In genomic region chr16:24729967-24730815, GRCh38 we compare ENCODE assay signal across 7 cellular contexts. TPM values are rescaled to one million over a fixed set of nuclear protein-coding genes. Genes with fewer than 3 reads are reported as not detected.
A peak's percentile ranks its signal among the peaks of the same experiment; 100 is the strongest.
DNase-seq lines count a peak whose midpoint lies in the region; ATAC-seq and TF ChIP-seq lines count a peak whose summit lies in the region.

No MANE protein-coding gene starts in this region.

- peak overlapping the region; percentile 96 for H3K4me3 ChIP-seq in GM12865 (ENCODE audit: low read depth, low read length)
- peak overlapping the region; percentile 90 to 99 (median 97) for H3K4me3 ChIP-seq in liver (ENCODE audit: low read depth in 1 of 3, low read length in 3 of 3)

- H3K27me3 Mint-ChIP-seq in central memory CD8-positive, alpha-beta T cell, result no peaks in the 10 kb centered on the region

- peak overlapping the region; percentile 100 for H3K27ac Mint-ChIP-seq in central memory CD8-positive, alpha-beta T cell (ENCODE audit: low read depth)

- H3K9ac ChIP-seq in liver (ENCODE audit: low read depth in 1 of 2, low read length in 2 of 2), result peak overlapping the region; percentile 63 to 98

- peak overlapping the region; percentile 86 to 92 for H3K27ac ChIP-seq in liver (ENCODE audit: low read depth in 1 of 2, low read length in 2 of 2)

- H3K9me3 Mint-ChIP-seq in central memory CD8-positive, alpha-beta T cell, result no peaks in the 10 kb centered on the region

- no peaks in the 10 kb centered on the region for H3K27me3 ChIP-seq in liver (ENCODE audit: control insufficient read depth in 4 of 4, insufficient read depth in 4 of 4, low read length in 3 of 4)

- H3K36me3 ChIP-seq in liver (ENCODE audit: control insufficient read depth in 4 of 4, insufficient read depth in 3 of 4, low read depth in 1 of 4, low read length in 3 of 4), result peaks cover 0 to 7% (median 2%) of the 10 kb centered on the region in 4 donors

- H3K4me1 Mint-ChIP-seq in central memory CD8-positive, alpha-beta T cell, result peaks cover 42% of the 10 kb centered on the region

- ATAC-seq in HG03025 (IDR thresholded peaks at IDR 0.05; ENCODE audit: low FRiP score, unreplicated experiment), result peak; percentile 32
- ATAC-seq in central memory CD8-positive, alpha-beta T cell (replicated peaks; ENCODE audit: extremely low read depth, poor library complexity, severe bottlenecking), result peak; percentile 30
- ATAC-seq in GM21390 (IDR thresholded peaks at IDR 0.05; ENCODE audit: unreplicated experiment), result no peak

- H3K36me3 Mint-ChIP-seq in central memory CD8-positive, alpha-beta T cell (ENCODE audit: insufficient read depth), result peaks cover 26% of the 10 kb centered on the region

- DNase-seq in GM12865 (ENCODE audit: low read depth), result peak; percentile 38
- peak; percentile 36 for DNase-seq in T-helper 9 cell
- DNase-seq in central memory CD8-positive, alpha-beta T cell (ENCODE audit: low spot score in 2 of 2), result peak in 1 of 2 donors; percentile 13
- peak; percentile 48 for DNase-seq in stimulated activated CD8-positive, alpha-beta memory T cell treated with anti-CD3 and anti-CD28 coated beads, Interleukin-4, amount 100 ng/mL, for 48 hours

- no peak for TF ChIP-seq RAD21 in liver (IDR thresholded peaks at IDR 0.05)

- H3K4me1 ChIP-seq in liver (ENCODE audit: control insufficient read depth in 4 of 4, insufficient read depth in 4 of 4, low read length in 3 of 4), result peaks cover 10 to 49% (median 44%) of the 10 kb centered on the region in 4 donors

- under 1% methylated on average over 59 of the region's 59 CpGs for WGBS in liver

- no peaks in the 10 kb centered on the region for H3K9me3 ChIP-seq in liver (ENCODE audit: control insufficient read depth in 4 of 4, low read length in 3 of 4)

- H3K4me3 Mint-ChIP-seq in central memory CD8-positive, alpha-beta T cell, result peak overlapping the region; percentile 100

- TF ChIP-seq CTCF in GM12865 (IDR thresholded peaks at IDR 0.05; ENCODE audit: insufficient read depth, low read depth, low read length, missing control alignments) (no peak), liver (IDR thresholded peaks at IDR 0.05; ENCODE audit: low read depth, low read length, missing input control) (no peak)

TF ChIP-seq in liver, 16 proteins besides CTCF, POLR2A, EP300 and RAD21:
- TF ChIP-seq NR2F2 (IDR thresholded peaks at IDR 0.05) (no peak), EGR1 (IDR thresholded peaks at IDR 0.05; ENCODE audit: low read depth in 2 of 2) (no peak), HNF4A (conservative IDR thresholded peaks at IDR 0.05) (no peak), SP1 (IDR thresholded peaks at IDR 0.05) (no peak), FOXA2 (IDR thresholded peaks at IDR 0.05) (no peak)
- TF ChIP-seq, protein P1, sequence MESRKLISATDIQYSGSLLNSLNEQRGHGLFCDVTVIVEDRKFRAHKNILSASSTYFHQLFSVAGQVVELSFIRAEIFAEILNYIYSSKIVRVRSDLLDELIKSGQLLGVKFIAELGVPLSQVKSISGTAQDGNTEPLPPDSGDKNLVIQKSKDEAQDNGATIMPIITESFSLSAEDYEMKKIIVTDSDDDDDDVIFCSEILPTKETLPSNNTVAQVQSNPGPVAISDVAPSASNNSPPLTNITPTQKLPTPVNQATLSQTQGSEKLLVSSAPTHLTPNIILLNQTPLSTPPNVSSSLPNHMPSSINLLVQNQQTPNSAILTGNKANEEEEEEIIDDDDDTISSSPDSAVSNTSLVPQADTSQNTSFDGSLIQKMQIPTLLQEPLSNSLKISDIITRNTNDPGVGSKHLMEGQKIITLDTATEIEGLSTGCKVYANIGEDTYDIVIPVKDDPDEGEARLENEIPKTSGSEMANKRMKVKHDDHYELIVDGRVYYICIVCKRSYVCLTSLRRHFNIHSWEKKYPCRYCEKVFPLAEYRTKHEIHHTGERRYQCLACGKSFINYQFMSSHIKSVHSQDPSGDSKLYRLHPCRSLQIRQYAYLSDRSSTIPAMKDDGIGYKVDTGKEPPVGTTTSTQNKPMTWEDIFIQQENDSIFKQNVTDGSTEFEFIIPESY (IDR thresholded peaks at IDR 0.05), result no peak

RNA-seq across cellular contexts. Expression of gene TNRC6A, which starts 0.7 kb away (rescaled TPM):
- total RNA-seq in liver, result 10 to 100 TPM; 21.7 to 42.3 TPM
- 10 to 100 TPM in 1 of 2 donors, 1 to 10 TPM in 1; 9.3 to 24.0 TPM for polyA plus RNA-seq in liver
